16 cellular contexts compared by ENCODE assay signal in the genomic region with DNA sequence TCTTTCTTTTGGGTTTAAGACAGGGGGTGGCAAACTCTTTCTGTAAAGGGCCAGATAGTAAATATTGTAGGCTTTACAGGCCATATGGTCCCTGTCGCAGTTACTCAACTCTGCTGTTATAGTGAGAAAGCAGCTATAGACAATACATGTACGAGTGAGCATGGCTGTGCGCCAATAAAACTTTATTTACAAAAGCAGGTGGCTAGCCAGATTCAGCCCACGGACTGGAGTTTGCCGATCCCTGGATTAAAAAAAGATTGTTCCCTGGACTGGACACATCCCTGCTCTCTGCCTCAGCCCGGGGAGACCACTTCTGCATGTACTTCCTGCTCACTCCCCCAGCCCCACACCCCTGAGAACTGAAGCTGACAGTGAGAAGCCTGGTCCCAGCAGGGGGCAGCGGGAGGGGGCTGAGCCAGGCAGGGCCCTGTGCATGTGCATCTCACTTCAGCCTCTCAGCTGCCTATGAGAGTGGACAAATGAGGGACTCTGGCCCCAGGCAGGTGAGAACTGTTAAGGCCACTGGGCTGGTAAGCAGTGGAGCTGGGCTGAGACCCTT.
"Had no signal": no experiment of that assay in that cellular context is flagged by ENCODE, and none has a peak within 500 bp of the region (broad histone marks: within the 10 kb centered on the region; RNA-seq: fewer than 3 reads in every experiment).

No MANE protein-coding gene starts in this region.

- H3K27ac ChIP-seq: breast epithelium, thoracic aorta had no signal

- H3K4me1 ChIP-seq: breast epithelium had no signal

- H3K4me3 ChIP-seq: breast epithelium, thoracic aorta had no signal

- H3K36me3 ChIP-seq: breast epithelium had no signal

- DNase-seq: activated CD4-positive, alpha-beta memory T cell treated with anti-CD3 and anti-CD28 coated beads for 36 hours; activated CD4-positive, alpha-beta T cell treated with anti-CD3 and anti-CD28 coated beads for 1 hour; activated CD8-positive, alpha-beta memory T cell treated with anti-CD3 and anti-CD28 coated beads, Interleukin-2, amount 10 ng/mL, durations not matched to agents 7 days and 5 days; activated naive CD4-positive, alpha-beta T cell treated with anti-CD3 and anti-CD28 coated beads for 36 hours; activated naive CD8-positive, alpha-beta T cell treated with anti-CD3 and anti-CD28 coated beads, Interleukin-2, amount 50 U/mL, for 24 hours; activated T-cell treated with anti-CD3 and anti-CD28 coated beads, Interleukin-2, amount 50 U/mL, for 1 hour; cerebellar nuclear complex; effector CD8-positive, alpha-beta T cell; foreskin fibroblast; hippocampal formation; midbrain; stimulated activated CD4-positive, alpha-beta T cell treated with anti-CD3 and anti-CD28 coated beads, Interleukin-1b, Interleukin-23, amount 100 ng/mL, for 48 hours; stimulated activated naive CD8-positive, alpha-beta T cell treated with anti-CD3 and anti-CD28 coated beads, Interleukin-15, amount 100 ng/mL, for 72 hours; T-helper 9 cell had no signal

- H3K27me3 ChIP-seq: breast epithelium had no signal
